ENCODE assay signal across 1 cellular context in the genomic region with DNA sequence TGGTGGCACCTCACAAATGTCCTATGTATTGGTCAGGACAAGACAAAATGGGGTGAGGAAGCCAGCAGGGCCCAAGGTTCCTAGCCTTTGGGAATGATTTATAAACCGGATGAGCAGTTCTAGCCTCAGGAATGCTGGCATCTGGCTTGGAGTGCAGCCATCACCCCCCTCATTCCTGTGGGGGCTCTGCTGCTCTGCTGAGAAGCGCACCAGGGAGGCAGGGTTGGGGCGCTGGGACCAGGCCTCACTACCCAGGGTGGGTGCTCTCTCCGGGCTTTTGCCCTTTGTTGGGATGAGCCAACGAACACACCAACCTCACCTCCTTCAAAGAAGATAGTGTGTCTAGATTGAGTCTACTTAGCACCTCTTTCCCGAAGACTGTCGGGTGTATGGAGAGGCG.
TF ChIP-seq lines count a peak whose summit lies in the region.

No MANE protein-coding gene starts in this region.

TF ChIP-seq in endothelial cell of umbilical vein, 7 proteins besides CTCF, POLR2A, EP300 and RAD21:
- TF ChIP-seq GATA2 (IDR thresholded peaks at IDR 0.05; ENCODE audit: insufficient read depth, insufficient read length, low read depth, low read length) (no peak), EZH2 (IDR thresholded peaks at IDR 0.05; ENCODE audit: borderline replicate concordance, low read depth, low read length, severe bottlenecking) (no peak), MYC (IDR thresholded peaks at IDR 0.05; ENCODE audit: low read depth, low read length) (no peak), JUN (IDR thresholded peaks at IDR 0.05; ENCODE audit: borderline replicate concordance, insufficient read depth, insufficient read length, low read depth) (no peak), FOS (IDR thresholded peaks at IDR 0.05; ENCODE audit: borderline replicate concordance, insufficient read depth, low read length) (no peak), POLR2AphosphoS5 (IDR thresholded peaks at IDR 0.05; ENCODE audit: insufficient read depth, low read depth, low read length) (no peak)
- TF ChIP-seq, protein P1, sequence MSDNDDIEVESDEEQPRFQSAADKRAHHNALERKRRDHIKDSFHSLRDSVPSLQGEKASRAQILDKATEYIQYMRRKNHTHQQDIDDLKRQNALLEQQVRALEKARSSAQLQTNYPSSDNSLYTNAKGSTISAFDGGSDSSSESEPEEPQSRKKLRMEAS (IDR thresholded peaks at IDR 0.05; ENCODE audit: insufficient read depth, insufficient read length): no peak
